1 cellular context compared by ENCODE assay signal in the genomic region with DNA sequence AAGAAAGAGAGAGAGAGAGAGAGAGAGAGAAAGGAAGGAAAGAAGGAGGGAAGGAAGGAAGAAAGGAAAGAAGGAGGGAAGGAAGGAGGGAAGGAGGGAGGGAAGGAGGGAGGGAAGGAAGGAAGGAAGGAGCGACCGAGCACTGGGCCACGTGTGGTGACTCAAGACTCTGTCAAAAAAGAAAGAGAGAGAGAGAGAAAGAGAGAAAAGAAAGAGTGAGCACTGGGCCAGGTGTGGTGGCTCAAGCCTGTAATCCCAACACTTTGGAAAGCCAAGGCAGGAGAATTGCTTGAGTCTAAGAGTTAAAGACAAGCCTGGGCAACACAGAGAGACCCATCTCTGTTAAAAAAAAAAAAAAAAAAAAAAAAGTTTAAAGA.
TF ChIP-seq lines count a peak whose summit lies in the region.

No MANE protein-coding gene starts in this region.

TF ChIP-seq in GM23338, 12 proteins besides CTCF, POLR2A, EP300 and RAD21:
- TF ChIP-seq POLR2AphosphoS5 (IDR thresholded peaks at IDR 0.05; ENCODE audit: low read depth) (no peak), JUNB (IDR thresholded peaks at IDR 0.05; ENCODE audit: unreplicated experiment) (no peak), NANOG (IDR thresholded peaks at IDR 0.05; ENCODE audit: borderline replicate concordance) (no peak), EZH2 (IDR thresholded peaks at IDR 0.05; ENCODE audit: low read depth, unreplicated experiment) (no peak), ZNF114 (CRISPR knock-in tag; IDR thresholded peaks at IDR 0.05) (no peak), CREB1 (CRISPR knock-in tag; IDR thresholded peaks at IDR 0.05; ENCODE audit: low read depth) (no peak), ZNF331 (CRISPR knock-in tag; IDR thresholded peaks at IDR 0.05; ENCODE audit: low read depth) (no peak), EZH2phosphoT487 (IDR thresholded peaks at IDR 0.05; ENCODE audit: unreplicated experiment) (no peak), STAT1 (IDR thresholded peaks at IDR 0.05; ENCODE audit: unreplicated experiment) (no peak)
- TF ChIP-seq, protein P1, sequence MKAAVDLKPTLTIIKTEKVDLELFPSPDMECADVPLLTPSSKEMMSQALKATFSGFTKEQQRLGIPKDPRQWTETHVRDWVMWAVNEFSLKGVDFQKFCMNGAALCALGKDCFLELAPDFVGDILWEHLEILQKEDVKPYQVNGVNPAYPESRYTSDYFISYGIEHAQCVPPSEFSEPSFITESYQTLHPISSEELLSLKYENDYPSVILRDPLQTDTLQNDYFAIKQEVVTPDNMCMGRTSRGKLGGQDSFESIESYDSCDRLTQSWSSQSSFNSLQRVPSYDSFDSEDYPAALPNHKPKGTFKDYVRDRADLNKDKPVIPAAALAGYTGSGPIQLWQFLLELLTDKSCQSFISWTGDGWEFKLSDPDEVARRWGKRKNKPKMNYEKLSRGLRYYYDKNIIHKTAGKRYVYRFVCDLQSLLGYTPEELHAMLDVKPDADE (IDR thresholded peaks at IDR 0.05) = no peak
